1 cellular context compared by ENCODE assay signal in genomic region chr11:4851033-4851432, GRCh38.
TF ChIP-seq lines count a peak whose summit lies in the region.

No MANE protein-coding gene starts in this region.

TF ChIP-seq in H1, 55 proteins besides CTCF, POLR2A, EP300 and RAD21:
- TF ChIP-seq RXRA (IDR thresholded peaks at IDR 0.05; ENCODE audit: insufficient read depth, low read depth, low read length) (no peak), KDM1A (IDR thresholded peaks at IDR 0.05; ENCODE audit: borderline replicate concordance, low read length) (no peak), POLR2AphosphoS5 (IDR thresholded peaks at IDR 0.05; ENCODE audit: low read depth, low read length) (no peak), NRF1 (IDR thresholded peaks at IDR 0.05; ENCODE audit: low read depth, low read length) (no peak), CHD7 (IDR thresholded peaks at IDR 0.05; ENCODE audit: insufficient replicate concordance, low read length) (no peak), SIRT6 (IDR thresholded peaks at IDR 0.05; ENCODE audit: low read length) (no peak), BRCA1 (IDR thresholded peaks at IDR 0.05; ENCODE audit: low read depth, low read length) (no peak), PHF8 (conservative IDR thresholded peaks at IDR 0.05; ENCODE audit: low read depth, low read length) (no peak), JUN (IDR thresholded peaks at IDR 0.05; ENCODE audit: low read depth, low read length) (no peak), KDM4A (IDR thresholded peaks at IDR 0.05; ENCODE audit: low read depth, low read length, severe bottlenecking) (no peak), ASH2L (IDR thresholded peaks at IDR 0.05; ENCODE audit: low read length) (no peak), SRF (IDR thresholded peaks at IDR 0.05; ENCODE audit: low read depth, low read length) (no peak), HDAC6 (IDR thresholded peaks at IDR 0.05; ENCODE audit: low read depth, low read length) (no peak), CBX5 (IDR thresholded peaks at IDR 0.05; ENCODE audit: low read depth, low read length) (no peak), RBBP5 (IDR thresholded peaks at IDR 0.05; ENCODE audit: borderline replicate concordance, low read depth, low read length) (no peak), YY1 (IDR thresholded peaks at IDR 0.05; ENCODE audit: low read depth, low read length) (no peak), GTF2F1 (IDR thresholded peaks at IDR 0.05; ENCODE audit: borderline replicate concordance, low read depth, low read length) (no peak), TAF7 (optimal IDR thresholded peaks at IDR 0.05; ENCODE audit: borderline replicate concordance, low read depth, low read length) (no peak), SIX5 (IDR thresholded peaks at IDR 0.05; ENCODE audit: low read depth, low read length) (no peak)
- TF ChIP-seq, protein P1, sequence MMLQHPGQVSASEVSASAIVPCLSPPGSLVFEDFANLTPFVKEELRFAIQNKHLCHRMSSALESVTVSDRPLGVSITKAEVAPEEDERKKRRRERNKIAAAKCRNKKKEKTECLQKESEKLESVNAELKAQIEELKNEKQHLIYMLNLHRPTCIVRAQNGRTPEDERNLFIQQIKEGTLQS (IDR thresholded peaks at IDR 0.05; ENCODE audit: insufficient read depth, low read depth, low read length): no peak
TF ChIP-seq in H1: peak in this region for 0.
